Comparison of ENCODE assay signal across 26 cellular contexts in genomic region chr10:58319599-58319998, GRCh38. TPM values are rescaled to one million over a fixed set of nuclear protein-coding genes. Genes with fewer than 3 reads are reported as not detected.
DNase-seq lines count a peak whose midpoint lies in the region; ATAC-seq and TF ChIP-seq lines count a peak whose summit lies in the region.
"Had no signal": no experiment of that assay in that cellular context is flagged by ENCODE, and none has a peak within 500 bp of the region (broad histone marks: within the 10 kb centered on the region; RNA-seq: fewer than 3 reads in every experiment).

No MANE protein-coding gene starts in this region.

- intact Hi-C loops in heart left ventricle (cut with DNase I), result no loop called here
- intact Hi-C loops in right cardiac atrium (cut with DNase I), result no loop called here
- intact Hi-C loops in upper lobe of right lung (cut with DNase I), result no loop called here

- H3K9me3 ChIP-seq in heart left ventricle, result no peaks in the 10 kb centered on the region
- H3K9me3 ChIP-seq in right cardiac atrium (ENCODE audit: control insufficient read depth, low read length), result no peaks in the 10 kb centered on the region
- H3K9me3 ChIP-seq in upper lobe of right lung, result no peaks in the 10 kb centered on the region
- H3K9me3 ChIP-seq: breast epithelium, SJSA1, spleen had no signal

- H3K36me3 ChIP-seq in heart left ventricle (no peaks in the 10 kb centered on the region), upper lobe of right lung (no peaks in the 10 kb centered on the region)
- H3K36me3 ChIP-seq: breast epithelium, SJSA1, spleen had no signal

- CTCF ChIA-PET in WTC11 (lab: Charles Lee), result no interaction called here

- no peaks in the 10 kb centered on the region for H3K36me3 Mint-ChIP-seq in WTC11
- H3K36me3 Mint-ChIP-seq: naive thymus-derived CD4-positive, alpha-beta T cell; stimulated activated effector memory CD8-positive, alpha-beta T cell treated with anti-CD3 and anti-CD28 coated beads, Interleukin-12 subunit alpha, Interleukin-12 subunit beta, amount 100 ng/mL, for 72 hours had no signal

- H3K4me1 ChIP-seq in heart left ventricle (peaks cover 0 to 18% (median 0%) of the 10 kb centered on the region in 12 donors), right cardiac atrium (ENCODE audit: control insufficient read depth, insufficient read depth, low read length) (no peaks in the 10 kb centered on the region), upper lobe of right lung (no peaks in the 10 kb centered on the region)
- H3K4me1 ChIP-seq: breast epithelium, SJSA1 had no signal

- H3K27ac Mint-ChIP-seq in WTC11, result no peak overlapping the region
- H3K27ac Mint-ChIP-seq: activated naive CD4-positive, alpha-beta T cell treated with anti-CD3 and anti-CD28 coated beads for 36 hours; activated T-cell treated with anti-CD3 and anti-CD28 coated beads, Interleukin-2, amount 50 U/mL, for 24 hours; naive thymus-derived CD4-positive, alpha-beta T cell; stimulated activated effector memory CD8-positive, alpha-beta T cell treated with anti-CD3 and anti-CD28 coated beads, Interleukin-12 subunit alpha, Interleukin-12 subunit beta, amount 100 ng/mL, for 72 hours; T-helper 17 cell had no signal

- no peaks in the 10 kb centered on the region for H3K27me3 ChIP-seq in heart left ventricle
- no peaks in the 10 kb centered on the region for H3K27me3 ChIP-seq in right cardiac atrium (ENCODE audit: control insufficient read depth, insufficient read depth)
- no peaks in the 10 kb centered on the region for H3K27me3 ChIP-seq in upper lobe of right lung
- H3K27me3 ChIP-seq: breast epithelium, SJSA1, spleen had no signal

- no peak overlapping the region for H3K27ac ChIP-seq in heart left ventricle
- no peak overlapping the region for H3K27ac ChIP-seq in right cardiac atrium (ENCODE audit: low read length)
- no peak overlapping the region for H3K27ac ChIP-seq in upper lobe of right lung
- H3K27ac ChIP-seq: breast epithelium, SJSA1, spleen had no signal

- peak in 3 of 4 donors; percentile 45 to 57 (median 55) for ATAC-seq in heart left ventricle
- ATAC-seq in right cardiac atrium, result no peak
- ATAC-seq in upper lobe of right lung, result peak; percentile 24
- no peak for ATAC-seq in WTC11
- ATAC-seq: naive thymus-derived CD4-positive, alpha-beta T cell; stimulated activated effector memory CD8-positive, alpha-beta T cell treated with anti-CD3 and anti-CD28 coated beads, Interleukin-12 subunit alpha, Interleukin-12 subunit beta, amount 100 ng/mL, for 72 hours; T-helper 17 cell had no signal

- TF ChIP-seq CTCF in heart left ventricle (IDR thresholded peaks at IDR 0.05) (peak in 3 of 12 donors; percentile 12 to 22 (median 18)), upper lobe of right lung (IDR thresholded peaks at IDR 0.05) (no peak), WTC11 (IDR thresholded peaks at IDR 0.05) (no peak)

- 76 to 90% (median 85%) methylated on average over 1 of the region's 1 CpG for whole genome bisulfite sequencing in heart left ventricle, 4 donors
- 91% methylated on average over 1 of the region's 1 CpG for WGBS in right cardiac atrium

- DNase-seq in heart left ventricle (no peak), right cardiac atrium (no peak), OCI-M1 (lab: John Stamatoyannopoulos, UW) (peak; percentile 46), fibroblast of peridontal ligament (ENCODE audit: extremely low read depth) (peak; percentile 1), upper lobe of right lung (no peak), T-helper 9 cell (no peak), foreskin melanocyte (no peak), WTC11 (ENCODE audit: low spot score) (no peak)
- DNase-seq: activated CD4-positive, alpha-beta T cell treated with anti-CD3 and anti-CD28 coated beads for 48 hours; activated naive CD4-positive, alpha-beta T cell treated with anti-CD3 and anti-CD28 coated beads for 36 hours; activated T-cell treated with anti-CD3 and anti-CD28 coated beads, Interleukin-2, amount 50 U/mL, for 24 hours; amniotic stem cell; COR-L47; DND-41; effector memory CD4-positive, alpha-beta T cell; IMR-90; naive thymus-derived CD4-positive, alpha-beta T cell; NCI-H1436; NK-92 treated with Interleukin-12 subunit alpha and Interleukin-12 subunit beta, amount 100 ng/mL, for 24 hours; nucleus accumbens; spleen; stimulated activated CD4-positive, alpha-beta T cell treated with anti-CD3 and anti-CD28 coated beads, Interleukin-2, amount 100 ng/mL, for 48 hours; T-helper 17 cell had no signal

- H3K4me3 ChIP-seq in heart left ventricle (no peak overlapping the region), right cardiac atrium (ENCODE audit: low read length) (no peak overlapping the region), upper lobe of right lung (no peak overlapping the region)
- H3K4me3 ChIP-seq: breast epithelium, SJSA1, spleen had no signal

- POLR2A ChIA-PET in WTC11 (lab: Charles Lee), result no interaction called here

- H3K4me1 Mint-ChIP-seq in WTC11, result 0 out of 2 replicates have a peak, but pooled peaks cover 2% of the 10 kb centered on the region

- H3K9me3 Mint-ChIP-seq in WTC11, result no peaks in the 10 kb centered on the region
- H3K9me3 Mint-ChIP-seq: activated naive CD4-positive, alpha-beta T cell treated with anti-CD3 and anti-CD28 coated beads for 36 hours; activated T-cell treated with anti-CD3 and anti-CD28 coated beads, Interleukin-2, amount 50 U/mL, for 24 hours; naive thymus-derived CD4-positive, alpha-beta T cell; stimulated activated effector memory CD8-positive, alpha-beta T cell treated with anti-CD3 and anti-CD28 coated beads, Interleukin-12 subunit alpha, Interleukin-12 subunit beta, amount 100 ng/mL, for 72 hours had no signal

- no peaks in the 10 kb centered on the region; the same call in 1 of the 2 replicates for H3K27me3 Mint-ChIP-seq in WTC11 (ENCODE audit: low read depth)
- H3K27me3 Mint-ChIP-seq: activated T-cell treated with anti-CD3 and anti-CD28 coated beads, Interleukin-2, amount 50 U/mL, for 24 hours had no signal

- H3K4me3 Mint-ChIP-seq in WTC11, result no peak overlapping the region
- H3K4me3 Mint-ChIP-seq: activated naive CD4-positive, alpha-beta T cell treated with anti-CD3 and anti-CD28 coated beads for 36 hours; activated T-cell treated with anti-CD3 and anti-CD28 coated beads, Interleukin-2, amount 50 U/mL, for 24 hours; naive thymus-derived CD4-positive, alpha-beta T cell; stimulated activated effector memory CD8-positive, alpha-beta T cell treated with anti-CD3 and anti-CD28 coated beads, Interleukin-12 subunit alpha, Interleukin-12 subunit beta, amount 100 ng/mL, for 72 hours; T-helper 17 cell had no signal

- no peak for TF ChIP-seq POLR2A in heart left ventricle (IDR thresholded peaks at IDR 0.05)

TF ChIP-seq in WTC11, 78 proteins besides CTCF, POLR2A, EP300 and RAD21 (continues in another document):
- TF ChIP-seq NR2C2 (CRISPR knock-in tag; IDR thresholded peaks at IDR 0.05), result no peak
- no peak for TF ChIP-seq ELF4 (CRISPR knock-in tag; IDR thresholded peaks at IDR 0.05; ENCODE audit: low read depth)
- TF ChIP-seq ATF3 (CRISPR knock-in tag; conservative IDR thresholded peaks at IDR 0.05), result no peak
- TF ChIP-seq ATF1 (CRISPR knock-in tag; IDR thresholded peaks at IDR 0.05), result no peak
- no peak for TF ChIP-seq ZNF532 (CRISPR knock-in tag; IDR thresholded peaks at IDR 0.05; ENCODE audit: borderline replicate concordance)

RNA-seq across cellular contexts. Expression of gene UBE2D1, which starts 15.2 kb away (rescaled TPM):
- 10 to 100 TPM; 30.8 to 84.2 (median 51.1) TPM for total RNA-seq in heart left ventricle
- 10 to 100 TPM; 16.9 to 44.9 TPM for polyA plus RNA-seq in heart left ventricle
- 10 to 100 TPM; 28.0 to 40.3 (median 33.1) TPM for total RNA-seq in right cardiac atrium
- polyA plus RNA-seq in right cardiac atrium, result 37.0 TPM
- total RNA-seq in upper lobe of right lung, result 18.2 TPM
- 23.7 to 24.6 TPM (median 23.8 TPM) in 3 replicates for total RNA-seq in WTC11 (2021)

RNA-seq across cellular contexts. Expression of gene CISD1, which starts 50.6 kb away (rescaled TPM):
- total RNA-seq in heart left ventricle, result 100 to 1,000 TPM in 8 of 9 donors, 10 to 100 TPM in 1; 73.9 to 179 (median 155) TPM
- polyA plus RNA-seq in heart left ventricle, result 10 to 100 TPM; 75.6 to 91.2 TPM
- total RNA-seq in right cardiac atrium, result 100 to 1,000 TPM; 119 to 159 (median 137) TPM
- 100 TPM for polyA plus RNA-seq in right cardiac atrium
- total RNA-seq in upper lobe of right lung, result 23.7 TPM
- total RNA-seq in WTC11 (2021), result 46.6 to 53.8 TPM (median 48.3 TPM) in 3 replicates

RNA-seq across cellular contexts. Expression of gene IPMK, which starts 51.9 kb away (rescaled TPM):
- total RNA-seq in heart left ventricle, result 1 to 10 TPM; 1.7 to 4.2 (median 2.4) TPM
- polyA plus RNA-seq in heart left ventricle, result 1 to 10 TPM in 1 of 2 donors, under 1 TPM in 1; 0.95 to 1.7 TPM
- total RNA-seq in right cardiac atrium, result 1 to 10 TPM; 2.1 to 2.6 (median 2.3) TPM
- 1.2 TPM for polyA plus RNA-seq in right cardiac atrium
- 5.7 TPM for total RNA-seq in upper lobe of right lung
- total RNA-seq in WTC11 (2021), result 9.7 to 10.9 TPM (median 9.9 TPM) in 3 replicates

Comparison
In these comparisons a context has a peak if more than half of its experiments do, and no peak if none do; other contexts are left out.
1. ATAC-seq: peak in heart left ventricle (3 of 4) and upper lobe of right lung (single experiment); none in right cardiac atrium (0 of 2) and WTC11 (single experiment).
2. DNase-seq: peak in OCI-M1 (single experiment) and fibroblast of peridontal ligament (single experiment); none in heart left ventricle (0 of 5), right cardiac atrium (0 of 3), upper lobe of right lung (single experiment), T-helper 9 cell (single experiment), foreskin melanocyte (single experiment) and WTC11 (single experiment).